ENCODE assay signal across 15 cellular contexts in genomic region chr3:145869958-145870357, GRCh38.
DNase-seq lines count a peak whose midpoint lies in the region; ATAC-seq, FAIRE-seq and TF ChIP-seq lines count a peak whose summit lies in the region.
"Had no signal": no experiment of that assay in that cellular context is flagged by ENCODE, and none has a peak within 500 bp of the region (broad histone marks: within the 10 kb centered on the region; RNA-seq: fewer than 3 reads in every experiment).

No MANE protein-coding gene starts in this region.

- no peaks in the 10 kb centered on the region for H3K79me2 ChIP-seq in endothelial cell of umbilical vein (ENCODE audit: control insufficient read depth, insufficient read depth, low read length)

- H3K9ac ChIP-seq in endothelial cell of umbilical vein (replicated peaks; ENCODE audit: extremely low read depth, insufficient read depth, low read length) = no peak overlapping the region

- H3K9me3 ChIP-seq in endothelial cell of umbilical vein (replicated peaks; ENCODE audit: control insufficient read depth, insufficient read depth, low read length) = no peaks in the 10 kb centered on the region

- no peaks in the 10 kb centered on the region for H3K9me1 ChIP-seq in endothelial cell of umbilical vein (replicated peaks; ENCODE audit: control insufficient read depth, extremely low read depth, insufficient read depth, low read length)

- H3K27ac ChIP-seq in endothelial cell of umbilical vein (ENCODE audit: insufficient read depth, low read depth, low read length) = no peak overlapping the region
- H3K27ac ChIP-seq: SK-N-MC had no signal

- ATAC-seq in GM18873 (IDR thresholded peaks at IDR 0.05; ENCODE audit: low FRiP score, unreplicated experiment) (peak; percentile 77), GM21786 (IDR thresholded peaks at IDR 0.05; ENCODE audit: unreplicated experiment) (peak; percentile 67), HG03095 (IDR thresholded peaks at IDR 0.05; ENCODE audit: unreplicated experiment) (peak; percentile 68)
- ATAC-seq: activated T-cell treated with anti-CD3 and anti-CD28 coated beads, Interleukin-2, amount 50 U/mL, for 72 hours had no signal

- no TSS peak for BruUV-seq in endothelial cell of umbilical vein (replicated peaks; lab: Mats Ljungman, UMichigan)

- POLR2A ChIA-PET in endothelial cell of umbilical vein (lab: Charles Lee) = no interaction called here

- no peak overlapping the region for H2AFZ ChIP-seq in endothelial cell of umbilical vein (ENCODE audit: low read depth, low read length)

- no peak overlapping the region for H3K4me3 ChIP-seq in endothelial cell of umbilical vein (replicated peaks in 1 of 3; ENCODE audit: insufficient read depth in 1 of 3, low read depth in 1 of 3, low read length in 3 of 3)
- H3K4me3 ChIP-seq: SK-N-MC had no signal

- dilution Hi-C loops in endothelial cell of umbilical vein (cut with MboI; ENCODE audit: extremely low pct_ligation_motif_present, low sequenced_read_pairs) = no loop called here

- no peak for TF ChIP-seq CTCF in endothelial cell of umbilical vein (IDR thresholded peaks at IDR 0.05; ENCODE audit: extremely low read depth in 1 of 2, insufficient read depth in 1 of 2, low read depth in 1 of 2, low read length in 2 of 2)

- H3K36me3 ChIP-seq in endothelial cell of umbilical vein (ENCODE audit: control insufficient read depth in 2 of 2, extremely low read depth in 1 of 2, insufficient read depth in 2 of 2, low read length in 2 of 2) = no peaks in the 10 kb centered on the region

- no peak for DNase-seq in endothelial cell of umbilical vein (ENCODE audit: low read depth, low spot score)
- DNase-seq in stimulated activated CD4-positive, alpha-beta T cell treated with anti-CD3 and anti-CD28 coated beads, Interleukin-2, amount 100 ng/mL, for 24 hours = no peak
- no peak for DNase-seq in NCI-H146 (lab: John Stamatoyannopoulos, UW)
- no peak for DNase-seq in NCI-H2171 (lab: John Stamatoyannopoulos, UW)
- no peak for DNase-seq in SIG-M5 (lab: John Stamatoyannopoulos, UW)
- DNase-seq: activated CD4-positive, CD25-positive, alpha-beta regulatory T cell treated with anti-CD3 and anti-CD28 coated beads, Interleukin-2, amount 50 U/mL, for 72 hours; activated T-cell treated with anti-CD3 and anti-CD28 coated beads, Interleukin-2, amount 50 U/mL, for 72 hours; anterior cingulate cortex; CD4-positive, alpha-beta memory T cell had no signal

- no peak for FAIRE-seq in endothelial cell of umbilical vein (lab: Jason Lieb, UNC)
- FAIRE-seq: G401.6, keratinocyte had no signal

- intact Hi-C loops in endothelial cell of umbilical vein (cut with micrococcal nuclease) = no loop called here

- H3K4me1 ChIP-seq in endothelial cell of umbilical vein (ENCODE audit: control insufficient read depth, extremely low read depth, insufficient read depth, low read length) = no peaks in the 10 kb centered on the region

- CTCF ChIA-PET in endothelial cell of umbilical vein (lab: Charles Lee) = interaction anchor here (1.0 kb wide), 2 partner anchors 15 to 457 kb away, joined by 3 read pairs; no protein-coding TSS in a partner anchor

- no peaks in the 10 kb centered on the region for H3K27me3 ChIP-seq in endothelial cell of umbilical vein (ENCODE audit: control insufficient read depth in 2 of 2, insufficient read depth in 2 of 2, low read length in 2 of 2)

- no peaks in the 10 kb centered on the region for H4K20me1 ChIP-seq in endothelial cell of umbilical vein (replicated peaks; ENCODE audit: control insufficient read depth, extremely low read depth, insufficient read depth, low read length)

- no peak for TF ChIP-seq POLR2A in endothelial cell of umbilical vein (IDR thresholded peaks at IDR 0.05; ENCODE audit: low read depth, low read length)

- no peak overlapping the region for H3K4me2 ChIP-seq in endothelial cell of umbilical vein (ENCODE audit: insufficient read depth, low read length)

TF ChIP-seq in endothelial cell of umbilical vein, 7 proteins besides CTCF, POLR2A, EP300 and RAD21:
- no peak for TF ChIP-seq EZH2 (IDR thresholded peaks at IDR 0.05; ENCODE audit: borderline replicate concordance, low read depth, low read length, severe bottlenecking)
- TF ChIP-seq MAX (IDR thresholded peaks at IDR 0.05; ENCODE audit: insufficient read depth, insufficient read length) = no peak
- TF ChIP-seq FOS (IDR thresholded peaks at IDR 0.05; ENCODE audit: borderline replicate concordance, insufficient read depth, low read length) = peak; percentile 5
